9 cellular contexts compared by ENCODE assay signal in the genomic region with DNA sequence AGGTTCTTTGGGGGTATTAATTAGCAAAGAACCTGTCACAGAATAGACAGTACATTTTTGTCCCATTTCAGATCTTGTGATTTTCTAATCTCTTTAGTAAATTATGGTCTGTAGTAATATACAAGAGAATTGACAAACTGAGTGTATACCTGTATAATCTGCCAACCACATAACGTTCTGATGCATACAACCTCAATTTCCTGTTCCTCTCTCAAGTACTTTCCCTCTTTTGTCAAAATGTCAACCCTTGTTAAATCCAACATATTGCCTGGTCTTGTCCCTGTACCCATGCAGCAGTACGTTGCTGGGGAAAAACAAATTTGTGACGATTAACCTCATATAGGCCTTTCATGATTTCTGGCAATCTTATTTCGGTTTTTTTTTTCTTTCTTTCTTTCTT. TPM values are rescaled to one million over a fixed set of nuclear protein-coding genes. Genes with fewer than 3 reads are reported as not detected.
DNase-seq lines count a peak whose midpoint lies in the region; ATAC-seq and TF ChIP-seq lines count a peak whose summit lies in the region.
"Had no signal": no experiment of that assay in that cellular context is flagged by ENCODE, and none has a peak within 500 bp of the region (broad histone marks: within the 10 kb centered on the region; RNA-seq: fewer than 3 reads in every experiment).

No MANE protein-coding gene starts in this region.

- H3K9me3 ChIP-seq in heart left ventricle: no peaks in the 10 kb centered on the region
- H3K9me3 ChIP-seq in iPS-20b (ENCODE audit: insufficient read depth, low read depth, low read length): no peaks in the 10 kb centered on the region
- H3K9me3 ChIP-seq in tibial nerve: no peaks in the 10 kb centered on the region

- H3K4me3 Mint-ChIP-seq in activated T-helper 1 cell treated with anti-CD3 and anti-CD28 coated beads, Interleukin-12 subunit alpha, Interleukin-12 subunit beta, Interleukin-2, Interleukin-4 antibody, amounts not matched to agents 30 ng/mL and 10 ng/mL and 1 ng/mL, durations not matched to agents 14 hours and 24 hours and 36 hours: no peak overlapping the region

- H3K4me1 ChIP-seq in heart left ventricle: peaks cover 0 to 41% (median 20%) of the 10 kb centered on the region in 12 donors
- peaks cover under 1% of the 10 kb centered on the region; the same call in 1 of the 2 replicates for H3K4me1 ChIP-seq in iPS-20b (ENCODE audit: insufficient read depth, low read length)
- peaks cover 0 to 32% (median 15%) of the 10 kb centered on the region in 4 donors for H3K4me1 ChIP-seq in tibial nerve

- no peak for TF ChIP-seq CTCF in heart left ventricle (IDR thresholded peaks at IDR 0.05)
- TF ChIP-seq CTCF in tibial nerve (IDR thresholded peaks at IDR 0.05): no peak

- ATAC-seq in heart left ventricle (no peak), Right ventricle myocardium superior (ENCODE audit: poor library complexity) (no peak)

- H3K36me3 ChIP-seq in heart left ventricle (peaks cover 0 to 32% (median 9%) of the 10 kb centered on the region in 9 donors), iPS-20b (ENCODE audit: insufficient read depth, low read depth, low read length) (peaks cover 6% of the 10 kb centered on the region), tibial nerve (peaks cover 0 to 8% (median 0%) of the 10 kb centered on the region in 3 donors)

- no peaks in the 10 kb centered on the region for H3K9me3 Mint-ChIP-seq in activated T-helper 1 cell treated with anti-CD3 and anti-CD28 coated beads, Interleukin-12 subunit alpha, Interleukin-12 subunit beta, Interleukin-2, Interleukin-4 antibody, amounts not matched to agents 30 ng/mL and 10 ng/mL and 1 ng/mL, durations not matched to agents 14 hours and 24 hours and 36 hours

- H3K36me3 Mint-ChIP-seq in activated T-helper 1 cell treated with anti-CD3 and anti-CD28 coated beads, Interleukin-12 subunit alpha, Interleukin-12 subunit beta, Interleukin-2, Interleukin-4 antibody, amounts not matched to agents 30 ng/mL and 10 ng/mL and 1 ng/mL, durations not matched to agents 14 hours and 24 hours and 36 hours (ENCODE audit: low read depth): peaks cover 18% of the 10 kb centered on the region

- no peak for TF ChIP-seq POLR2A in heart left ventricle (IDR thresholded peaks at IDR 0.05)
- no peak for TF ChIP-seq POLR2A in tibial nerve (IDR thresholded peaks at IDR 0.05)

- 77 to 88% (median 81%) methylated on average over 4 of the region's 4 CpGs for WGBS in heart left ventricle, 4 donors
- WGBS in tibial nerve, 2 donors: 78 to 82% methylated on average over 4 of the region's 4 CpGs

- H3K9ac ChIP-seq in iPS-20b (ENCODE audit: low read depth, low read length): no peak overlapping the region

- H3K27me3 ChIP-seq in heart left ventricle (no peaks in the 10 kb centered on the region), iPS-20b (ENCODE audit: insufficient read depth, low read length) (peaks cover 78% of the 10 kb centered on the region), tibial nerve (no peaks in the 10 kb centered on the region)

- H3K27me3 Mint-ChIP-seq in activated T-helper 1 cell treated with anti-CD3 and anti-CD28 coated beads, Interleukin-12 subunit alpha, Interleukin-12 subunit beta, Interleukin-2, Interleukin-4 antibody, amounts not matched to agents 30 ng/mL and 10 ng/mL and 1 ng/mL, durations not matched to agents 14 hours and 24 hours and 36 hours (ENCODE audit: insufficient read depth): no peaks in the 10 kb centered on the region

- peaks cover 22% of the 10 kb centered on the region for H3K4me1 Mint-ChIP-seq in activated T-helper 1 cell treated with anti-CD3 and anti-CD28 coated beads, Interleukin-12 subunit alpha, Interleukin-12 subunit beta, Interleukin-2, Interleukin-4 antibody, amounts not matched to agents 30 ng/mL and 10 ng/mL and 1 ng/mL, durations not matched to agents 14 hours and 24 hours and 36 hours (ENCODE audit: low read depth)

- peak overlapping the region; percentile 64 for H3K27ac Mint-ChIP-seq in activated T-helper 1 cell treated with anti-CD3 and anti-CD28 coated beads, Interleukin-12 subunit alpha, Interleukin-12 subunit beta, Interleukin-2, Interleukin-4 antibody, amounts not matched to agents 30 ng/mL and 10 ng/mL and 1 ng/mL, durations not matched to agents 14 hours and 24 hours and 36 hours

- no peak for TF ChIP-seq EP300 in tibial nerve (IDR thresholded peaks at IDR 0.05)

- intact Hi-C loops in heart left ventricle (cut with DNase I): loop anchor here in 4 of 10 donors (1.0 to 10.0 kb wide), 5 partner anchors 63 to 231 kb away; partner anchors contain the start of gene C1orf198 (in 1 of the 4)
- intact Hi-C loops in Right ventricle myocardium superior (cut with DNase I): no loop called here
- intact Hi-C loops in activated T-helper 1 cell treated with anti-CD3 and anti-CD28 coated beads, Interleukin-12 subunit alpha, Interleukin-12 subunit beta, Interleukin-2, Interleukin-4 antibody, amounts not matched to agents 30 ng/mL and 10 ng/mL and 1 ng/mL, durations not matched to agents 14 hours and 24 hours and 36 hours (cut with micrococcal nuclease): loop anchor here (1.0 to 5.0 kb wide), 9 partner anchors 59 to 1353 kb away; partner anchors contain the start of genes C1orf198, COG2, SPRTN and TAF5L

- H3K4me3 ChIP-seq in heart left ventricle: peak overlapping the region in 9 of 12 donors; percentile 55 to 90 (median 81)
- peak overlapping the region; percentile 90 for H3K4me3 ChIP-seq in iPS-20b (ENCODE audit: low read length)
- H3K4me3 ChIP-seq in tibial nerve: peak overlapping the region in 3 of 4 donors; percentile 77 to 96 (median 86)

- DNase-seq in heart left ventricle (no peak), Right ventricle myocardium superior (no peak), tibial nerve (ENCODE audit: low spot score in 2 of 2) (no peak), NCI-H345 treated with DMSO at 0.1 percent for 48 hours (lab: John Stamatoyannopoulos, UW; ENCODE audit: unreplicated experiment) (no peak), NCI-H1930 (lab: John Stamatoyannopoulos, UW) (no peak), EL (no peak)
- no peak for DNase-seq in activated T-helper 1 cell treated with anti-CD3 and anti-CD28 coated beads, Interleukin-12 subunit alpha, Interleukin-12 subunit beta, Interleukin-2, Interleukin-4 antibody, amounts not matched to agents 30 ng/mL and 10 ng/mL and 1 ng/mL, durations not matched to agents 14 hours and 24 hours and 36 hours (ENCODE audit: low spot score)
- DNase-seq: activated T-cell treated with anti-CD3 and anti-CD28 coated beads, Interleukin-2, amount 50 U/mL, for 1 hour had no signal

- H3K27ac ChIP-seq in heart left ventricle (peak overlapping the region in 1 of 12 donors; percentile 88), iPS-20b (ENCODE audit: low read length) (no peak overlapping the region), tibial nerve (no peak overlapping the region)

RNA-seq across cellular contexts. Expression of gene ARV1, which starts 1.1 kb away (rescaled TPM):
- total RNA-seq in heart left ventricle (10 to 100 TPM; 16.3 to 24.8 (median 22.0) TPM), Right ventricle myocardium superior (15.2 TPM), tibial nerve (10 to 100 TPM; 11.6 to 25.3 (median 14.6) TPM)
- 10 to 100 TPM; 24.5 to 49.7 TPM for polyA plus RNA-seq in heart left ventricle
- total RNA-seq in activated T-helper 1 cell treated with anti-CD3 and anti-CD28 coated beads, Interleukin-12 subunit alpha, Interleukin-12 subunit beta, Interleukin-2, Interleukin-4 antibody, amounts not matched to agents 30 ng/mL and 10 ng/mL and 1 ng/mL, durations not matched to agents 14 hours and 24 hours and 36 hours: 14.3 and 14.6 TPM in 2 replicates

RNA-seq across cellular contexts. Expression of gene TTC13, which starts 1.3 kb away (rescaled TPM):
- total RNA-seq in heart left ventricle: 1 to 10 TPM; 5.8 to 9.6 (median 6.9) TPM
- polyA plus RNA-seq in heart left ventricle: 1 to 10 TPM; 3.7 to 8.0 TPM
- total RNA-seq in Right ventricle myocardium superior: 5.7 TPM
- total RNA-seq in activated T-helper 1 cell treated with anti-CD3 and anti-CD28 coated beads, Interleukin-12 subunit alpha, Interleukin-12 subunit beta, Interleukin-2, Interleukin-4 antibody, amounts not matched to agents 30 ng/mL and 10 ng/mL and 1 ng/mL, durations not matched to agents 14 hours and 24 hours and 36 hours: 20.7 and 21.8 TPM in 2 replicates
- total RNA-seq in tibial nerve: 10 to 100 TPM; 20.4 to 30.1 (median 25.6) TPM
